In the genomic region with DNA sequence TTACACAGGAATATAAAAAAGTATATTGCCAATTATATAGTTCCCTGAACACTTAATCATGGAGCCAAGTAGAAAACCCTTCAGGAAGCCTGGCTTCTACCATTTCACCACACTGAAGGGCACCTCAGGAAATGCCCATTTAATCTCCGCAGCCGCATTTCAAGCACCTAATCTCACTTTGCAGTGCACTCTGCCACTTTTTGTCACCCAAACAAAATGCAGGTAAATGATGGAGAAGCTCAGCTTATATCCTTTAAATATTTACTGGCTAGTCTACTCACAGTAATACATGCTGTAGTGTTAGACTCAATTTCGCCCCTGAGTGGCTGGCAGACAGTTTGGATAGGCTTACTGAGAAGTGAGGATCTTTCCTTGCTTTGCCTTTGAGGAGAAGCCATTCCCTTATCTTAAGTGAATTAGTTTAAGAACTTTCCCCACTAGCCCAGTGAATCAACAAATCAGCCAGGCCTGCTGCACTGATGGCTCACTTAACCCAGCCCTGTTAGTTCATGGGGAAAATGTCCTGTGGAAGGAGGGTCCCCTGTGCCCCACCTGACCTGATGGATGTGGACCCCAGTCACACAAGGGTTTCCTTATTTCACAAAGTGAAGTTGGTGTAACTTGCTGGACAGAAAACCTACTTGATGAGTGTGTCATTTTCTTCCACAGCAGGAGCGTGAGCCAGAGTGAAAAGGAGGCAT, we compare ENCODE assay signal across 24 cellular contexts.
A peak's percentile ranks its signal among the peaks of the same experiment; 100 is the strongest.
DNase-seq lines count a peak whose midpoint lies in the region; ATAC-seq and TF ChIP-seq lines count a peak whose summit lies in the region.
"Had no signal": no experiment of that assay in that cellular context is flagged by ENCODE, and none has a peak within 500 bp of the region (broad histone marks: within the 10 kb centered on the region; RNA-seq: fewer than 3 reads in every experiment).

No MANE protein-coding gene starts in this region.

- H2BK5ac ChIP-seq in mesendoderm (ENCODE audit: low read length) = no peak overlapping the region

- no peak overlapping the region for H2BK15ac ChIP-seq in mesendoderm (replicated peaks; ENCODE audit: low read depth)

- H3K27ac ChIP-seq in HEK293 (ENCODE audit: extremely low read depth, low read depth, low read length) = no peak overlapping the region
- H3K27ac ChIP-seq in mesendoderm (ENCODE audit: low read depth, low read length) = no peak overlapping the region
- H3K27ac ChIP-seq: GM23248, HL-60 had no signal

- H3K9ac ChIP-seq in mesendoderm (ENCODE audit: low read length) = no peak overlapping the region
- H3K9ac ChIP-seq: GM23248 had no signal

- no peak overlapping the region for H3K27ac Mint-ChIP-seq in chondrocyte (ENCODE audit: unreplicated experiment)
- no peak overlapping the region for H3K27ac Mint-ChIP-seq in activated T-helper 17 cell treated with anti-CD3 and anti-CD28 coated beads, Interleukin-2, amount 50 U/mL, for 72 hours
- no peak overlapping the region for H3K27ac Mint-ChIP-seq in activated T-helper 1 cell treated with anti-CD3 and anti-CD28 coated beads, Interleukin-12 subunit alpha, Interleukin-12 subunit beta, Interleukin-2, Interleukin-4 antibody, amounts not matched to agents 30 ng/mL and 10 ng/mL and 1 ng/mL, durations not matched to agents 14 hours and 24 hours and 36 hours
- H3K27ac Mint-ChIP-seq: B cell; CD4-positive, CD25-positive, alpha-beta regulatory T cell; CD8-positive, alpha-beta memory T cell had no signal

- no peak overlapping the region for H2BK120ac ChIP-seq in mesendoderm (ENCODE audit: low read depth, low read length)

- no peak overlapping the region for H3K4me3 ChIP-seq in BE2C (ENCODE audit: low read depth, low read length)
- no peak overlapping the region for H3K4me3 ChIP-seq in HEK293 (ENCODE audit: low read depth, low read length)
- no peak overlapping the region for H3K4me3 ChIP-seq in mesendoderm (ENCODE audit: low read length)
- H3K4me3 ChIP-seq: GM23248, K562 had no signal

- H3K4me1 ChIP-seq in BE2C = peaks cover 29% of the 10 kb centered on the region
- H3K4me1 ChIP-seq in HEK293 (ENCODE audit: control insufficient read depth, insufficient read depth, low read length) = peaks cover 3% of the 10 kb centered on the region; the same call in 1 of the 2 replicates
- peaks cover 5% of the 10 kb centered on the region for H3K4me1 ChIP-seq in mesendoderm (ENCODE audit: control insufficient read depth, low read depth, low read length)

- no peaks in the 10 kb centered on the region for H3K4me1 Mint-ChIP-seq in chondrocyte (ENCODE audit: low read depth)
- no peaks in the 10 kb centered on the region for H3K4me1 Mint-ChIP-seq in activated T-helper 17 cell treated with anti-CD3 and anti-CD28 coated beads, Interleukin-2, amount 50 U/mL, for 72 hours
- no peaks in the 10 kb centered on the region for H3K4me1 Mint-ChIP-seq in activated T-helper 1 cell treated with anti-CD3 and anti-CD28 coated beads, Interleukin-12 subunit alpha, Interleukin-12 subunit beta, Interleukin-2, Interleukin-4 antibody, amounts not matched to agents 30 ng/mL and 10 ng/mL and 1 ng/mL, durations not matched to agents 14 hours and 24 hours and 36 hours (ENCODE audit: low read depth)
- H3K4me1 Mint-ChIP-seq: B cell; CD4-positive, CD25-positive, alpha-beta regulatory T cell; CD8-positive, alpha-beta memory T cell had no signal

- H3K4me3 Mint-ChIP-seq in chondrocyte (ENCODE audit: unreplicated experiment) = no peak overlapping the region
- no peak overlapping the region for H3K4me3 Mint-ChIP-seq in activated T-helper 17 cell treated with anti-CD3 and anti-CD28 coated beads, Interleukin-2, amount 50 U/mL, for 72 hours
- no peak overlapping the region for H3K4me3 Mint-ChIP-seq in activated T-helper 1 cell treated with anti-CD3 and anti-CD28 coated beads, Interleukin-12 subunit alpha, Interleukin-12 subunit beta, Interleukin-2, Interleukin-4 antibody, amounts not matched to agents 30 ng/mL and 10 ng/mL and 1 ng/mL, durations not matched to agents 14 hours and 24 hours and 36 hours
- H3K4me3 Mint-ChIP-seq: B cell; CD4-positive, CD25-positive, alpha-beta regulatory T cell; CD8-positive, alpha-beta memory T cell had no signal

- no peak overlapping the region for H2AK5ac ChIP-seq in mesendoderm (ENCODE audit: low read length)

- H3K79me2 ChIP-seq in mesendoderm (ENCODE audit: control insufficient read depth, insufficient read depth, low read length) = no peaks in the 10 kb centered on the region

- no peaks in the 10 kb centered on the region for H3K36me3 ChIP-seq in BE2C
- H3K36me3 ChIP-seq in HEK293 (ENCODE audit: control insufficient read depth in 2 of 2, insufficient read depth in 1 of 2, low read length in 2 of 2) = no peaks in the 10 kb centered on the region
- no peaks in the 10 kb centered on the region for H3K36me3 ChIP-seq in mesendoderm (ENCODE audit: control insufficient read depth, insufficient read depth, low read length)

- no peak overlapping the region for H3K18ac ChIP-seq in mesendoderm (ENCODE audit: low read length)

- WGBS in mesendoderm (ENCODE audit: extremely low coverage, insufficient coverage, low lambda C conversion rate) = no CpG with 5 or more reads among the region's 4 CpGs

- no peaks in the 10 kb centered on the region for H3K36me3 Mint-ChIP-seq in chondrocyte (ENCODE audit: low read depth)
- no peaks in the 10 kb centered on the region for H3K36me3 Mint-ChIP-seq in activated T-helper 17 cell treated with anti-CD3 and anti-CD28 coated beads, Interleukin-2, amount 50 U/mL, for 72 hours (ENCODE audit: low read depth)
- H3K36me3 Mint-ChIP-seq in activated T-helper 1 cell treated with anti-CD3 and anti-CD28 coated beads, Interleukin-12 subunit alpha, Interleukin-12 subunit beta, Interleukin-2, Interleukin-4 antibody, amounts not matched to agents 30 ng/mL and 10 ng/mL and 1 ng/mL, durations not matched to agents 14 hours and 24 hours and 36 hours (ENCODE audit: low read depth) = no peaks in the 10 kb centered on the region
- H3K36me3 Mint-ChIP-seq: CD4-positive, CD25-positive, alpha-beta regulatory T cell; CD8-positive, alpha-beta memory T cell had no signal

- ATAC-seq in activated T-helper 17 cell treated with anti-CD3 and anti-CD28 coated beads, Interleukin-2, amount 50 U/mL, for 72 hours (replicated peaks) = no peak
- ATAC-seq: HCT116, K562 had no signal

- CTCF ChIA-PET in HEK293 (lab: Yijun Ruan, JAX) = no interaction called here

- no peaks in the 10 kb centered on the region for H3K27me3 ChIP-seq in BE2C
- H3K27me3 ChIP-seq in mesendoderm (ENCODE audit: insufficient read depth, low read length, poor library complexity) = no peaks in the 10 kb centered on the region

- H3K4me2 ChIP-seq in mesendoderm (ENCODE audit: low read length) = no peak overlapping the region

- H3K9me3 ChIP-seq in BE2C (no peaks in the 10 kb centered on the region), HEK293 (ENCODE audit: control insufficient read depth, insufficient read depth, low read depth, low read length) (no peaks in the 10 kb centered on the region)

- no peak overlapping the region for H4K5ac ChIP-seq in mesendoderm (ENCODE audit: low read length)

- H4K8ac ChIP-seq in mesendoderm (ENCODE audit: low read depth, low read length) = no peak overlapping the region

- no peak overlapping the region for H3K4ac ChIP-seq in mesendoderm (ENCODE audit: low read depth, low read length)

- H3K27me3 Mint-ChIP-seq in chondrocyte (ENCODE audit: low read depth) = peaks cover 8% of the 10 kb centered on the region
- H3K27me3 Mint-ChIP-seq in activated T-helper 17 cell treated with anti-CD3 and anti-CD28 coated beads, Interleukin-2, amount 50 U/mL, for 72 hours = no peaks in the 10 kb centered on the region
- no peaks in the 10 kb centered on the region for H3K27me3 Mint-ChIP-seq in activated T-helper 1 cell treated with anti-CD3 and anti-CD28 coated beads, Interleukin-12 subunit alpha, Interleukin-12 subunit beta, Interleukin-2, Interleukin-4 antibody, amounts not matched to agents 30 ng/mL and 10 ng/mL and 1 ng/mL, durations not matched to agents 14 hours and 24 hours and 36 hours (ENCODE audit: insufficient read depth)
- H3K27me3 Mint-ChIP-seq: CD8-positive, alpha-beta memory T cell had no signal

- no peak overlapping the region for H3K23ac ChIP-seq in mesendoderm (ENCODE audit: low read length)

- no peaks in the 10 kb centered on the region for H3K9me3 Mint-ChIP-seq in chondrocyte (ENCODE audit: low read depth)
- no peaks in the 10 kb centered on the region for H3K9me3 Mint-ChIP-seq in activated T-helper 17 cell treated with anti-CD3 and anti-CD28 coated beads, Interleukin-2, amount 50 U/mL, for 72 hours
- no peaks in the 10 kb centered on the region for H3K9me3 Mint-ChIP-seq in activated T-helper 1 cell treated with anti-CD3 and anti-CD28 coated beads, Interleukin-12 subunit alpha, Interleukin-12 subunit beta, Interleukin-2, Interleukin-4 antibody, amounts not matched to agents 30 ng/mL and 10 ng/mL and 1 ng/mL, durations not matched to agents 14 hours and 24 hours and 36 hours

- DNase-seq in BE2C (peak; percentile 49), chondrocyte (ENCODE audit: low spot score) (peak; percentile 7), mesendoderm (peak; percentile 72), medulla oblongata (ENCODE audit: extremely low spot score) (no peak), HUDEP-2 (lab: John Stamatoyannopoulos, UW; ENCODE audit: unreplicated experiment in 76 of 76) (no peak)
- DNase-seq in activated T-helper 1 cell treated with anti-CD3 and anti-CD28 coated beads, Interleukin-12 subunit alpha, Interleukin-12 subunit beta, Interleukin-2, Interleukin-4 antibody, amounts not matched to agents 30 ng/mL and 10 ng/mL and 1 ng/mL, durations not matched to agents 14 hours and 24 hours and 36 hours (ENCODE audit: low spot score) = no peak
- DNase-seq: 8988T; C1 segment of cervical spinal cord; CD4-positive, CD25-positive, alpha-beta regulatory T cell; CD8-positive, alpha-beta memory T cell; COR-L47; DMS 273 treated with DMSO at 0.1 percent for 48 hours; DMS53; DND-41; EL; GM23248; H7; IMR-90 had no signal

- H3K79me1 ChIP-seq in mesendoderm (ENCODE audit: low read length) = no peaks in the 10 kb centered on the region

- H3K56ac ChIP-seq in mesendoderm (ENCODE audit: low read length) = no peak overlapping the region

- TF ChIP-seq CTCF in BE2C (IDR thresholded peaks at IDR 0.05; ENCODE audit: low read depth, low read length) (no peak), HEK293 (tag by site-specific recombination; IDR thresholded peaks at IDR 0.05) (no peak), chondrocyte (IDR thresholded peaks at IDR 0.05) (no peak)

- POLR2A ChIA-PET in HEK293 (lab: Yijun Ruan, JAX) = no interaction called here

- intact Hi-C loops in activated T-helper 1 cell treated with anti-CD3 and anti-CD28 coated beads, Interleukin-12 subunit alpha, Interleukin-12 subunit beta, Interleukin-2, Interleukin-4 antibody, amounts not matched to agents 30 ng/mL and 10 ng/mL and 1 ng/mL, durations not matched to agents 14 hours and 24 hours and 36 hours (cut with micrococcal nuclease) = no loop called here

TF ChIP-seq in HEK293, 187 proteins besides CTCF, POLR2A, EP300 and RAD21 (continues in another document):
- TF ChIP-seq ZNF426 (tag by site-specific recombination; IDR thresholded peaks at IDR 0.05) (no peak), ZNF658 (tag by site-specific recombination; IDR thresholded peaks at IDR 0.05) (no peak)
- TF ChIP-seq, protein P1, sequence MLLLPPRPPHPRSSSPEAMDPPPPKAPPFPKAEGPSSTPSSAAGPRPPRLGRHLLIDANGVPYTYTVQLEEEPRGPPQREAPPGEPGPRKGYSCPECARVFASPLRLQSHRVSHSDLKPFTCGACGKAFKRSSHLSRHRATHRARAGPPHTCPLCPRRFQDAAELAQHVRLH (tag by site-specific recombination; IDR thresholded peaks at IDR 0.05) = no peak

Comparison
In these comparisons a context has a peak if more than half of its experiments do, and no peak if none do; other contexts are left out.
1. DNase-seq: peak in BE2C (single experiment), chondrocyte (single experiment) and mesendoderm (single experiment); none in medulla oblongata (single experiment), activated T-helper 1 cell treated with anti-CD3 and anti-CD28 coated beads, Interleukin-12 subunit alpha, Interleukin-12 subunit beta, Interleukin-2, Interleukin-4 antibody, amounts not matched to agents 30 ng/mL and 10 ng/mL and 1 ng/mL, durations not matched to agents 14 hours and 24 hours and 36 hours (single experiment) and HUDEP-2 (0 of 76).